In genomic region chrX:103343105-103343504, GRCh38 we compare ENCODE assay signal across 9 cellular contexts. TPM values are rescaled to one million over a fixed set of nuclear protein-coding genes. Genes with fewer than 3 reads are reported as not detected.
DNase-seq lines count a peak whose midpoint lies in the region; ATAC-seq, FAIRE-seq and TF ChIP-seq lines count a peak whose summit lies in the region.
"Had no signal": no experiment of that assay in that cellular context is flagged by ENCODE, and none has a peak within 500 bp of the region (broad histone marks: within the 10 kb centered on the region; RNA-seq: fewer than 3 reads in every experiment).

No MANE protein-coding gene starts in this region.

- H3K4me3 ChIP-seq in epithelial cell of proximal tubule (ENCODE audit: low read depth, low read length) (no peak overlapping the region), pancreas (no peak overlapping the region)

- peak; percentile 63 for TF ChIP-seq CTCF in CD14-positive monocyte (IDR thresholded peaks at IDR 0.05)
- TF ChIP-seq CTCF in activated B cell treated with CpG ODN at 0.5 μM for 24 hours (IDR thresholded peaks at IDR 0.05) = peak; percentile 14
- peak; percentile 67 for TF ChIP-seq CTCF in epithelial cell of proximal tubule (conservative IDR thresholded peaks at IDR 0.05; ENCODE audit: low read depth, low read length)
- peak; percentile 41 to 68 (median 54) for TF ChIP-seq CTCF in pancreas (IDR thresholded peaks at IDR 0.05)

- H3K27ac ChIP-seq in pancreas = no peak overlapping the region

- H3K4me1 ChIP-seq in pancreas = no peaks in the 10 kb centered on the region

- no peak overlapping the region for H3K4me3 Mint-ChIP-seq in CD14-positive monocyte
- H3K4me3 Mint-ChIP-seq in activated B cell treated with CpG ODN at 0.5 μM for 24 hours = no peak overlapping the region
- H3K4me3 Mint-ChIP-seq: naive B cell had no signal

- H3K36me3 ChIP-seq in pancreas = no peaks in the 10 kb centered on the region

- H3K36me3 Mint-ChIP-seq in CD14-positive monocyte = no peaks in the 10 kb centered on the region
- H3K36me3 Mint-ChIP-seq in activated B cell treated with CpG ODN at 0.5 μM for 24 hours (ENCODE audit: low read depth) = no peaks in the 10 kb centered on the region

- CTCF ChIA-PET in activated B cell treated with CpG ODN at 0.5 μM for 24 hours (lab: Charles Lee) = no interaction called here

- peaks cover 0 to 16% (median 0%) of the 10 kb centered on the region in 4 donors for H3K27me3 ChIP-seq in pancreas

- no peak for DNase-seq in CD14-positive monocyte (ENCODE audit: low spot score)
- DNase-seq in LHCN-M2 (ENCODE audit: low read depth) = peak; percentile 39
- DNase-seq in activated B cell treated with CpG ODN at 0.5 μM for 24 hours = no peak
- no peak for DNase-seq in epithelial cell of proximal tubule (ENCODE audit: low read depth)
- peak in 1 of 6 donors; percentile 50 for DNase-seq in pancreas
- no peak for DNase-seq in cortex of kidney (lab: John Stamatoyannopoulos, UW)
- DNase-seq: naive B cell had no signal

- H3K9me3 Mint-ChIP-seq in CD14-positive monocyte = no peaks in the 10 kb centered on the region
- no peaks in the 10 kb centered on the region for H3K9me3 Mint-ChIP-seq in activated B cell treated with CpG ODN at 0.5 μM for 24 hours
- H3K9me3 Mint-ChIP-seq: naive B cell had no signal

- peaks cover 0 to 5% (median 0%) of the 10 kb centered on the region in 3 donors for H3K27me3 Mint-ChIP-seq in CD14-positive monocyte (ENCODE audit: low read depth in 3 of 3)
- peaks cover 5% of the 10 kb centered on the region for H3K27me3 Mint-ChIP-seq in activated B cell treated with CpG ODN at 0.5 μM for 24 hours

- WGBS in pancreas, 2 donors = 0 to 18% methylated on average over 2 of the region's 2 CpGs

- H3K27ac Mint-ChIP-seq in CD14-positive monocyte (no peak overlapping the region), activated B cell treated with CpG ODN at 0.5 μM for 24 hours (no peak overlapping the region)
- H3K27ac Mint-ChIP-seq: naive B cell had no signal

- H3K9me3 ChIP-seq in pancreas = no peaks in the 10 kb centered on the region

- H3K4me1 Mint-ChIP-seq in CD14-positive monocyte (no peaks in the 10 kb centered on the region), activated B cell treated with CpG ODN at 0.5 μM for 24 hours (no peaks in the 10 kb centered on the region)
- H3K4me1 Mint-ChIP-seq: naive B cell had no signal

- FAIRE-seq in pancreas (lab: Jason Lieb, UNC) = peak; percentile 91

- POLR2A ChIA-PET in activated B cell treated with CpG ODN at 0.5 μM for 24 hours (lab: Charles Lee) = no interaction called here

- intact Hi-C loops in CD14-positive monocyte (cut with micrococcal nuclease) (loop anchor here (10.0 kb wide), 2 partner anchors 102 to 122 kb away; no protein-coding TSS in a partner anchor), activated B cell treated with CpG ODN at 0.5 μM for 24 hours (cut with micrococcal nuclease) (loop anchor here (1.0 kb wide), 3 partner anchors 121 to 147 kb away; no protein-coding TSS in a partner anchor), pancreas (cut with DNase I) (loop anchor here in 1 of 3 donors (10.0 kb wide), 1 partner anchor 122 kb away; no protein-coding TSS in a partner anchor)

- peak; percentile 65 for ATAC-seq in GM18502 (IDR thresholded peaks at IDR 0.05; ENCODE audit: poor library complexity, unreplicated experiment)
- no peak for ATAC-seq in activated B cell treated with CpG ODN at 0.5 μM for 24 hours (ENCODE audit: low read depth)
- ATAC-seq in pancreas = peak in 3 of 4 donors; percentile 71 to 77 (median 76)
- no peak for ATAC-seq in HG03196 (IDR thresholded peaks at IDR 0.05; ENCODE audit: unreplicated experiment)

RNA-seq across cellular contexts. Expression of gene TCEAL7, which starts 13.1 kb away (rescaled TPM):
- polyA plus RNA-seq in CD14-positive monocyte = not detected
- total RNA-seq in LHCN-M2 (2014; rRNA removed) = 61.0 and 66.2 TPM in 2 replicates
- 27.8 TPM for polyA plus RNA-seq in LHCN-M2 (2012)
- not detected in 2 replicates for total RNA-seq in activated B cell treated with CpG ODN at 0.5 μM for 24 hours
- 16.0 and 25.4 TPM in 2 replicates for total RNA-seq in epithelial cell of proximal tubule
- 1 to 10 TPM in 2 of 6 donors, under 1 TPM in 4; 0.12 to 1.3 (median 0.34) TPM for total RNA-seq in pancreas
- 1 to 10 TPM in 1 of 2 donors, under 1 TPM in 1; 0.72 to 2.6 TPM for polyA plus RNA-seq in pancreas

RNA-seq across cellular contexts. Expression of gene TCEAL9, which starts 13.2 kb away (rescaled TPM):
- polyA plus RNA-seq in CD14-positive monocyte (1 to 10 TPM in 1 of 2 donors, under 1 TPM in 1; 0.49 to 2.2 TPM), pancreas (10 to 100 TPM; 42.0 to 71.8 TPM)
- total RNA-seq in LHCN-M2 (2014; rRNA removed) (224 and 277 TPM in 2 replicates), activated B cell treated with CpG ODN at 0.5 μM for 24 hours (0.35 and 0.88 TPM in 2 replicates), epithelial cell of proximal tubule (88.0 and 161 TPM in 2 replicates), pancreas (10 to 100 TPM in 3 of 6 donors, 1 to 10 TPM in 3; 7.3 to 24.1 (median 9.9) TPM)
- 156 TPM for polyA plus RNA-seq in LHCN-M2 (2012)

RNA-seq across cellular contexts. Expression of gene BEX2, which starts 32.3 kb away (rescaled TPM):
- polyA plus RNA-seq in CD14-positive monocyte (under 1 TPM; 0.22 to 0.66 TPM), pancreas (100 to 1,000 TPM in 1 of 2 donors, 10 to 100 TPM in 1; 24.0 to 113 TPM)
- total RNA-seq in LHCN-M2 (2014; rRNA removed) (0.57 and 0.58 TPM in 2 replicates), activated B cell treated with CpG ODN at 0.5 μM for 24 hours (12.3 and 13.1 TPM in 2 replicates), epithelial cell of proximal tubule (9.0 and 19.0 TPM in 2 replicates), pancreas (10 to 100 TPM; 11.2 to 19.0 (median 13.8) TPM)
- 0.81 TPM for polyA plus RNA-seq in LHCN-M2 (2012)

RNA-seq across cellular contexts. Expression of gene BEX3, which starts 33.2 kb away (rescaled TPM):
- polyA plus RNA-seq in CD14-positive monocyte = 1 to 10 TPM; 2.0 to 2.7 TPM
- total RNA-seq in LHCN-M2 (2014; rRNA removed) = 354 and 380 TPM in 2 replicates
- 625 TPM for polyA plus RNA-seq in LHCN-M2 (2012)
- total RNA-seq in activated B cell treated with CpG ODN at 0.5 μM for 24 hours = 0.42 and 0.93 TPM in 2 replicates
- 168 and 261 TPM in 2 replicates for total RNA-seq in epithelial cell of proximal tubule
- 10 to 100 TPM; 30.2 to 55.3 (median 39.0) TPM for total RNA-seq in pancreas
- polyA plus RNA-seq in pancreas = 100 to 1,000 TPM in 1 of 2 donors, 10 to 100 TPM in 1; 40.7 to 184 TPM

Comparison
In these comparisons a context has a peak if more than half of its experiments do, and no peak if none do; other contexts are left out.
1. CTCF ChIP-seq: peak in every context shown above with its lines; median percentile 67 in epithelial cell of proximal tubule; 63 in CD14-positive monocyte; 54 in pancreas; 14 in activated B cell treated with CpG ODN at 0.5 μM for 24 hours.
2. ATAC-seq: peak in GM18502 (single experiment) and pancreas (3 of 4); none in activated B cell treated with CpG ODN at 0.5 μM for 24 hours (single experiment) and HG03196 (single experiment).